ENCODE assay signal across 29 cellular contexts in the genomic region with DNA sequence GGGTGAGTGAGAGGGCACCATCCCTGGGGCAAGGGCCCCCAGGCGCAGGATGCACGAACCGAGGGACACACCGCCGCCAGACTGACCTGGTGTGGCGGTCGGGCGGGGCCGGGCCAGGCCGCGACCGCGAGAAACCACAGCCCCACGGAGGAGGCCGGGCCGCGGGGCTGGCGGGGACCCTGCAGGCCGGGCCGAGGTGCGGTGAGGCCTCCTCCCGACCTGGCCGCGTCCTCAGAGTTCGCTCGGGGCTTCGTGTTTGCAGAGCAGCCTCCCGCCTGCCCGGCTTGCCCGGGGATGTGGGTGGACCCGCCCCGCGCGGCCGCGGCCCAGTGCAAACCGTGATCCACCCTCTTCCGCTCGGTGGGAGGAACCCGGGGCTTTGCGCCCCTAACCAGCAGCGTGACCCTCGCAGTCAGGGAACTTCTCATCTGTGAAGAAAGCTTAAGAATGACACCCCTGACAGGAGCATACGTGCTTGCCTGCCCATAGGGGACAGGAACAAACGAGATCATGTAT. TPM values are rescaled to one million over a fixed set of nuclear protein-coding genes. Genes with fewer than 3 reads are reported as not detected.
A peak's percentile ranks its signal among the peaks of the same experiment; 100 is the strongest.
DNase-seq lines count a peak whose midpoint lies in the region; ATAC-seq and TF ChIP-seq lines count a peak whose summit lies in the region.
"Had no signal": no experiment of that assay in that cellular context is flagged by ENCODE, and none has a peak within 500 bp of the region (broad histone marks: within the 10 kb centered on the region; RNA-seq: fewer than 3 reads in every experiment).

No MANE protein-coding gene starts in this region.

- no peak overlapping the region for H3K56ac ChIP-seq in H9 (ENCODE audit: insufficient read length, low read depth, low read length)

- H3K27me3 ChIP-seq in OCI-LY1 (ENCODE audit: insufficient read depth, low read length) = no peaks in the 10 kb centered on the region; the same call in 1 of the 2 replicates
- peaks cover 92% of the 10 kb centered on the region for H3K27me3 ChIP-seq in lower lobe of right lung (ENCODE audit: low read depth)
- peaks cover 73% of the 10 kb centered on the region for H3K27me3 ChIP-seq in H9 (ENCODE audit: insufficient read depth, low read length)
- H3K27me3 ChIP-seq in gastroesophageal sphincter = peaks cover 99% of the 10 kb centered on the region
- H3K27me3 ChIP-seq in spleen (replicated peaks in 1 of 7) = peaks cover 9 to 100% (median 77%) of the 10 kb centered on the region in 7 donors

- H4K5ac ChIP-seq in H9 (ENCODE audit: insufficient read length, low read depth, low read length) = no peak overlapping the region

- H3K36me3 ChIP-seq in OCI-LY1 (ENCODE audit: insufficient read depth, low read length) = no peaks in the 10 kb centered on the region
- no peaks in the 10 kb centered on the region for H3K36me3 ChIP-seq in lower lobe of right lung
- H3K36me3 ChIP-seq in gastroesophageal sphincter = no peaks in the 10 kb centered on the region
- no peaks in the 10 kb centered on the region for H3K36me3 ChIP-seq in spleen
- H3K36me3 ChIP-seq: heart left ventricle, stomach, transverse colon had no signal

- no peak overlapping the region for H2BK20ac ChIP-seq in H9 (ENCODE audit: low read depth, low read length, poor library complexity, severe bottlenecking)

- no peak overlapping the region for H3K4me3 Mint-ChIP-seq in H9

- in situ Hi-C loops in G401 (cut with HindIII; ENCODE audit: low sequenced_read_pairs) = no loop called here

- H3K4me2 ChIP-seq in OCI-LY1 (ENCODE audit: low read length) (peak overlapping the region; percentile 5; the same call in 1 of the 2 replicates), H9 (ENCODE audit: insufficient read depth, insufficient read length, low read length) (no peak overlapping the region)

- peaks cover 98% of the 10 kb centered on the region for H3K27me3 Mint-ChIP-seq in H9 (ENCODE audit: low read depth)

- TF ChIP-seq POLR2A in gastroesophageal sphincter (IDR thresholded peaks at IDR 0.05) (no peak), spleen (IDR thresholded peaks at IDR 0.05) (no peak)

- no peak overlapping the region for H2BK5ac ChIP-seq in H9 (ENCODE audit: insufficient read length, low read length)

- no peak overlapping the region for H3K27ac ChIP-seq in OCI-LY1 (ENCODE audit: low read depth, low read length, poor library complexity, severe bottlenecking)
- no peak overlapping the region for H3K27ac ChIP-seq in coronary artery
- no peak overlapping the region for H3K27ac ChIP-seq in lower lobe of right lung
- H3K27ac ChIP-seq in H9 (ENCODE audit: insufficient read length, low read depth, low read length) = no peak overlapping the region
- no peak overlapping the region for H3K27ac ChIP-seq in gastroesophageal sphincter
- H3K27ac ChIP-seq in spleen = no peak overlapping the region
- H3K27ac ChIP-seq: heart left ventricle, SK-N-MC, stomach, transverse colon, VCaP had no signal

- TF ChIP-seq EP300 in gastroesophageal sphincter (IDR thresholded peaks at IDR 0.05) = no peak

- H3K27ac Mint-ChIP-seq in H9 = no peak overlapping the region
- H3K27ac Mint-ChIP-seq: CD4-positive, CD25-positive, alpha-beta regulatory T cell had no signal

- H4K20me1 ChIP-seq in OCI-LY1 (ENCODE audit: insufficient read depth, low read length) (no peaks in the 10 kb centered on the region), H9 (ENCODE audit: control insufficient read depth, insufficient read depth, insufficient read length) (no peaks in the 10 kb centered on the region)

- H2AK5ac ChIP-seq in H9 (ENCODE audit: insufficient read length, low read length) = no peak overlapping the region

- H3K9me2 ChIP-seq in OCI-LY1 (ENCODE audit: low read depth, low read length) = no peaks in the 10 kb centered on the region

- intact Hi-C loops in lower lobe of right lung (cut with DNase I) (no loop called here), spleen (cut with DNase I; ENCODE audit: low total_unique reads) (no loop called here)

- H4K91ac ChIP-seq in H9 (ENCODE audit: insufficient read length, low read depth, low read length) = no peak overlapping the region

- no peak overlapping the region for H2BK120ac ChIP-seq in H9 (ENCODE audit: low read depth, low read length, poor library complexity, severe bottlenecking)

- H3K4ac ChIP-seq in H9 (ENCODE audit: low read depth, low read length) = no peak overlapping the region

- H2BK12ac ChIP-seq in H9 (ENCODE audit: insufficient read length, low read depth, low read length) = no peak overlapping the region

- no peaks in the 10 kb centered on the region for H3K79me1 ChIP-seq in H9 (ENCODE audit: insufficient read depth, low read depth, low read length, poor library complexity, severe bottlenecking)

- no peak overlapping the region for H2AFZ ChIP-seq in OCI-LY1 (ENCODE audit: low read length)
- H2AFZ ChIP-seq in H9 (ENCODE audit: low read length) = no peak overlapping the region

- H3K14ac ChIP-seq in H9 (ENCODE audit: insufficient read depth, low read length) = no peak overlapping the region

- no peaks in the 10 kb centered on the region for H3F3A ChIP-seq in OCI-LY1 (ENCODE audit: insufficient read depth, low read length)

- H3K79me2 ChIP-seq in OCI-LY1 (ENCODE audit: insufficient read depth, low read length) (no peaks in the 10 kb centered on the region), H9 (ENCODE audit: insufficient read depth, low read length) (no peaks in the 10 kb centered on the region)

- H3K9me3 ChIP-seq in OCI-LY1 (ENCODE audit: low read length) (no peaks in the 10 kb centered on the region), lower lobe of right lung (no peaks in the 10 kb centered on the region), H9 (ENCODE audit: control insufficient read depth, low read depth, low read length) (no peaks in the 10 kb centered on the region), gastroesophageal sphincter (no peaks in the 10 kb centered on the region), spleen (no peaks in the 10 kb centered on the region)
- H3K9me3 ChIP-seq: heart left ventricle, stomach, transverse colon had no signal

- H3K23me2 ChIP-seq in H9 (ENCODE audit: insufficient read length, low read depth, low read length, poor library complexity, severe bottlenecking) = peaks cover 2% of the 10 kb centered on the region

- WGBS in H9 (ENCODE audit: extremely low coverage, insufficient read length, low lambda C conversion rate) = no CpG with 5 or more reads among the region's 45 CpGs
- WGBS in gastroesophageal sphincter (ENCODE audit: low coverage in 1 of 2), 2 donors = 41 to 100% methylated on average over 1 to 5 of the region's 45 CpGs
- 3 to 8% (median 6%) methylated on average over 39 to 45 of the region's 45 CpGs for WGBS in spleen, 5 donors

- H3K4me1 Mint-ChIP-seq in H9 = peaks cover 15 to 21% of the 10 kb centered on the region in 2 experiments

- H2BK15ac ChIP-seq in H9 (ENCODE audit: low read depth, low read length) = no peak overlapping the region

- H3K36me3 Mint-ChIP-seq in H9 (ENCODE audit: insufficient read depth in 1 of 3, low read depth in 3 of 3) = peaks cover 0 to 2% (median 0%) of the 10 kb centered on the region in 3 experiments; a peak in 2 of 7 replicates

- peaks cover 4% of the 10 kb centered on the region for H3K4me1 ChIP-seq in OCI-LY1 (ENCODE audit: insufficient read depth, low read length, severe bottlenecking)
- no peaks in the 10 kb centered on the region for H3K4me1 ChIP-seq in lower lobe of right lung
- no peaks in the 10 kb centered on the region; the same call in none of the 2 replicates for H3K4me1 ChIP-seq in H9 (ENCODE audit: insufficient read depth, low read length)
- H3K4me1 ChIP-seq in gastroesophageal sphincter = peaks cover 0 to 12% (median 0%) of the 10 kb centered on the region in 3 donors
- peaks cover 0 to 17% (median 13%) of the 10 kb centered on the region in 6 donors for H3K4me1 ChIP-seq in spleen

- DNase-seq in coronary artery (ENCODE audit: low spot score) = peak; percentile 26
- DNase-seq in lower lobe of right lung = no peak
- DNase-seq in retina = peak; percentile 54
- DNase-seq in H9 = no peak
- DNase-seq in G401 (ENCODE audit: low spot score) = no peak
- no peak for DNase-seq in spleen
- DNase-seq: activated CD4-positive, alpha-beta T cell treated with anti-CD3 and anti-CD28 coated beads, Interleukin-2, amount 50 U/mL, for 4 hours; activated effector memory CD4-positive, alpha-beta T cell treated with anti-CD3 and anti-CD28 coated beads, Interleukin-2, amount 50 U/mL, for 16 hours; CD4-positive, CD25-positive, alpha-beta regulatory T cell; cerebellar nuclear complex; EL; NCI-H1105; NCI-H2029; NCI-H69; stimulated activated CD4-positive, alpha-beta T cell treated with anti-CD3 and anti-CD28 coated beads, Interleukin-12 subunit alpha, Interleukin-12 subunit beta, amount 100 ng/mL, for 4 hours; stimulated activated CD4-positive, alpha-beta T cell treated with anti-CD3 and anti-CD28 coated beads, Interleukin-4, amount 100 ng/mL, for 4 hours; stomach; transverse colon had no signal

- H3K4me3 ChIP-seq in OCI-LY1 (ENCODE audit: low read depth, low read length, poor library complexity, severe bottlenecking) (peak overlapping the region; percentile 11), coronary artery (peak overlapping the region; percentile 0), lower lobe of right lung (peak overlapping the region; percentile 27), gastroesophageal sphincter (no peak overlapping the region), spleen (peak overlapping the region in 3 of 8 donors; percentile 10 to 54 (median 13))
- H3K4me3 ChIP-seq: SK-N-MC had no signal

- H3T11ph ChIP-seq in H9 (ENCODE audit: low read length) = no peak overlapping the region

- H4K8ac ChIP-seq in H9 (replicated peaks; ENCODE audit: insufficient read length, low read depth, low read length) = no peak overlapping the region

- no peak for TF ChIP-seq CTCF in OCI-LY1 (IDR thresholded peaks at IDR 0.05; ENCODE audit: low read length)
- no peak for TF ChIP-seq CTCF in coronary artery (IDR thresholded peaks at IDR 0.05)
- no peak for TF ChIP-seq CTCF in lower lobe of right lung (IDR thresholded peaks at IDR 0.05)
- no peak for TF ChIP-seq CTCF in H9 (conservative IDR thresholded peaks at IDR 0.05)
- no peak for TF ChIP-seq CTCF in gastroesophageal sphincter (IDR thresholded peaks at IDR 0.05)
- TF ChIP-seq CTCF in spleen (IDR thresholded peaks at IDR 0.05 in 8 of 11, conservative IDR thresholded peaks at IDR 0.05 in 3 of 11) = no peak

- H3K23ac ChIP-seq in H9 (ENCODE audit: insufficient read length, low read depth, low read length) = no peak overlapping the region

- peaks cover 0 to 7% of the 10 kb centered on the region in 2 experiments; a peak in 1 of 5 replicates for H3K9me3 Mint-ChIP-seq in H9

- no peak overlapping the region for H3K18ac ChIP-seq in H9 (ENCODE audit: insufficient read length, low read depth, low read length)

- H3K9ac ChIP-seq in OCI-LY1 (ENCODE audit: low read length) (no peak overlapping the region), H9 (ENCODE audit: extremely low read depth, insufficient read length, low read length) (no peak overlapping the region)

- ATAC-seq in lower lobe of right lung (peak in 1 of 2 donors; percentile 29), gastroesophageal sphincter (no peak)

RNA-seq across cellular contexts. Expression of gene HOXA13, which starts 20.6 kb away (rescaled TPM):
- total RNA-seq in lower lobe of right lung (not detected), H9 (2021) (not detected in 2 replicates), gastroesophageal sphincter (under 1 TPM in 1 of 4 donors, not detected in 3; 0.12 TPM), spleen (not detected)
- 0.37 TPM in 1 of 2 replicates, not detected in the other for total RNA-seq in G401 (2014; rRNA removed; shearing (Covaris generic))
- not detected for polyA plus RNA-seq in spleen
- total RNA-seq: CD4-positive, CD25-positive, alpha-beta regulatory T cell; epithelial cell of proximal tubule; heart left ventricle; lung microvascular endothelial cell; omental fat pad; T-helper 2 cell treated with Interferon-gamma antibody and Interleukin-4, amounts not matched to agents 100 ng/mL and 5 ng/mL, for 36 hours had no signal
- polyA plus RNA-seq: CD4-positive, CD25-positive, alpha-beta regulatory T cell; heart left ventricle; stomach had no signal

RNA-seq across cellular contexts. Expression of gene EVX1, which starts 22.1 kb away (rescaled TPM):
- total RNA-seq in lower lobe of right lung = not detected
- total RNA-seq in H9 (2021) = not detected in 2 replicates
- total RNA-seq in gastroesophageal sphincter = not detected
- total RNA-seq in G401 (2014; rRNA removed; shearing (Covaris generic)) = not detected in 2 replicates
- not detected for total RNA-seq in spleen
- not detected for polyA plus RNA-seq in spleen
- total RNA-seq: CD4-positive, CD25-positive, alpha-beta regulatory T cell; epithelial cell of proximal tubule; fibroblast of villous mesenchyme; heart left ventricle; lung microvascular endothelial cell; omental fat pad; RPMI7951; stomach; T-helper 2 cell treated with Interferon-gamma antibody and Interleukin-4, amounts not matched to agents 100 ng/mL and 5 ng/mL, for 36 hours had no signal
- polyA plus RNA-seq: CD4-positive, CD25-positive, alpha-beta regulatory T cell; heart left ventricle; stomach had no signal

RNA-seq across cellular contexts. Expression of gene HOXA11, which starts 35.5 kb away (rescaled TPM):
- not detected for total RNA-seq in lower lobe of right lung
- total RNA-seq in H9 (2021) = not detected in 2 replicates
- total RNA-seq in gastroesophageal sphincter = under 1 TPM in 1 of 4 donors, not detected in 3; 0.12 TPM
- 9.3 and 11.6 TPM in 2 replicates for total RNA-seq in G401 (2014; rRNA removed; shearing (Covaris generic))
- not detected for total RNA-seq in spleen
- not detected for polyA plus RNA-seq in spleen
- total RNA-seq: CD4-positive, CD25-positive, alpha-beta regulatory T cell; heart left ventricle; lung microvascular endothelial cell; omental fat pad; T-helper 2 cell treated with Interferon-gamma antibody and Interleukin-4, amounts not matched to agents 100 ng/mL and 5 ng/mL, for 36 hours had no signal
- polyA plus RNA-seq: CD4-positive, CD25-positive, alpha-beta regulatory T cell; heart left ventricle; stomach had no signal

RNA-seq across cellular contexts. Expression of gene HOXA10, which starts 46.4 kb away (rescaled TPM):
- 0.38 TPM for total RNA-seq in lower lobe of right lung
- not detected in 2 replicates for total RNA-seq in H9 (2021)
- total RNA-seq in gastroesophageal sphincter = under 1 TPM in 1 of 4 donors, not detected in 3; 0.67 TPM
- total RNA-seq in G401 (2014; rRNA removed; shearing (Covaris generic)) = 10.3 and 23.0 TPM in 2 replicates
- under 1 TPM in 3 of 7 donors, not detected in 4; 0.13 to 0.72 (median 0.56) TPM for total RNA-seq in spleen
- polyA plus RNA-seq in spleen = under 1 TPM; 0.05 to 0.22 (median 0.19) TPM
- total RNA-seq: T-helper 2 cell treated with Interferon-gamma antibody and Interleukin-4, amounts not matched to agents 100 ng/mL and 5 ng/mL, for 36 hours had no signal
- polyA plus RNA-seq: CD4-positive, CD25-positive, alpha-beta regulatory T cell had no signal

RNA-seq across cellular contexts. Expression of gene HOXA9, which starts 55.2 kb away (rescaled TPM):
- 1.7 TPM for total RNA-seq in lower lobe of right lung
- total RNA-seq in H9 (2021) = not detected in 2 replicates
- total RNA-seq in gastroesophageal sphincter = under 1 TPM in 2 of 4 donors, not detected in 2; 0.54 to 0.89 TPM
- total RNA-seq in G401 (2014; rRNA removed; shearing (Covaris generic)) = 66.5 and 71.2 TPM in 2 replicates
- total RNA-seq in spleen = 1 to 10 TPM in 5 of 7 donors, under 1 TPM in 2; 0.51 to 3.0 (median 1.2) TPM
- under 1 TPM; 0.46 to 0.54 (median 0.48) TPM for polyA plus RNA-seq in spleen
- total RNA-seq: T-helper 2 cell treated with Interferon-gamma antibody and Interleukin-4, amounts not matched to agents 100 ng/mL and 5 ng/mL, for 36 hours had no signal
- polyA plus RNA-seq: heart left ventricle had no signal

Comparison
In these comparisons a context has a peak if more than half of its experiments do, and no peak if none do; other contexts are left out.
1. H3K4me3 ChIP-seq: peak in OCI-LY1 (single experiment), coronary artery (single experiment) and lower lobe of right lung (single experiment); none in gastroesophageal sphincter (0 of 2).
2. DNase-seq: peak in coronary artery (single experiment) and retina (single experiment); none in lower lobe of right lung (single experiment), H9 (single experiment), G401 (single experiment) and spleen (single experiment).